ENCODE assay signal across 13 cellular contexts in genomic region chr9:13728917-13729811, GRCh38.
A peak's percentile ranks its signal among the peaks of the same experiment; 100 is the strongest.
DNase-seq lines count a peak whose midpoint lies in the region; ATAC-seq and TF ChIP-seq lines count a peak whose summit lies in the region.
"Had no signal": no experiment of that assay in that cellular context is flagged by ENCODE, and none has a peak within 500 bp of the region (broad histone marks: within the 10 kb centered on the region; RNA-seq: fewer than 3 reads in every experiment).

No MANE protein-coding gene starts in this region.

- no peaks in the 10 kb centered on the region for H3K36me3 ChIP-seq in RWPE2 (ENCODE audit: low read depth)
- H3K36me3 ChIP-seq: sigmoid colon had no signal

- no peaks in the 10 kb centered on the region for H3K27me3 Mint-ChIP-seq in effector memory CD8-positive, alpha-beta T cell
- H3K27me3 Mint-ChIP-seq: activated B cell treated with CpG ODN at 0.5 μM for 24 hours; activated CD8-positive, alpha-beta memory T cell treated with anti-CD3 and anti-CD28 coated beads, Interleukin-2, amount 10 ng/mL, durations not matched to agents 7 days and 5 days; natural killer cell treated with Interleukin-12 subunit alpha and Interleukin-12 subunit beta and Interleukin-15 and Interleukin-18, amount 100 ng/mL, for 72 hours had no signal

- peak; percentile 76 for ATAC-seq in RWPE2 (ENCODE audit: low read depth)
- peak; percentile 76 for ATAC-seq in omental fat pad (ENCODE audit: low FRiP score)
- no peak for ATAC-seq in effector memory CD8-positive, alpha-beta T cell (replicated peaks)
- ATAC-seq: activated CD8-positive, alpha-beta memory T cell treated with anti-CD3 and anti-CD28 coated beads, Interleukin-2, amount 10 ng/mL, durations not matched to agents 7 days and 5 days; body of pancreas; natural killer cell treated with Interleukin-12 subunit alpha and Interleukin-12 subunit beta and Interleukin-15 and Interleukin-18, amount 100 ng/mL, for 72 hours; stimulated activated effector memory CD8-positive, alpha-beta T cell treated with anti-CD3 and anti-CD28 coated beads, Interleukin-12 subunit alpha, Interleukin-12 subunit beta, amount 100 ng/mL, for 72 hours had no signal

- DNase-seq in RWPE2 (ENCODE audit: low spot score) = no peak
- DNase-seq in epithelial cell of proximal tubule (ENCODE audit: low read depth) = peak; percentile 85
- DNase-seq in omental fat pad (ENCODE audit: low spot score) = no peak
- DNase-seq in iPS-NIHi11 (ENCODE audit: low spot score) = no peak
- DNase-seq in effector memory CD8-positive, alpha-beta T cell = no peak
- DNase-seq in NCI-H774 (lab: John Stamatoyannopoulos, UW) = no peak
- DNase-seq: activated B cell treated with CpG ODN at 0.5 μM for 24 hours; activated CD8-positive, alpha-beta memory T cell treated with anti-CD3 and anti-CD28 coated beads, Interleukin-2, amount 10 ng/mL, durations not matched to agents 7 days and 5 days; body of pancreas had no signal

- H3K4me1 Mint-ChIP-seq in effector memory CD8-positive, alpha-beta T cell (ENCODE audit: low read depth in 2 of 2) = no peaks in the 10 kb centered on the region
- H3K4me1 Mint-ChIP-seq: activated B cell treated with CpG ODN at 0.5 μM for 24 hours; activated CD8-positive, alpha-beta memory T cell treated with anti-CD3 and anti-CD28 coated beads, Interleukin-2, amount 10 ng/mL, durations not matched to agents 7 days and 5 days; stimulated activated effector memory CD8-positive, alpha-beta T cell treated with anti-CD3 and anti-CD28 coated beads, Interleukin-12 subunit alpha, Interleukin-12 subunit beta, amount 100 ng/mL, for 72 hours had no signal

- TF ChIP-seq EP300 in Ishikawa (IDR thresholded peaks at IDR 0.05; ENCODE audit: borderline replicate concordance) = peak; percentile 10; the same call in 1 of the 2 replicates

- H3K27me3 ChIP-seq in RWPE2 (ENCODE audit: insufficient read depth, poor library complexity, severe bottlenecking) = no peaks in the 10 kb centered on the region
- H3K27me3 ChIP-seq: body of pancreas, sigmoid colon had no signal

- no peak overlapping the region for H3K27ac Mint-ChIP-seq in effector memory CD8-positive, alpha-beta T cell
- H3K27ac Mint-ChIP-seq: activated B cell treated with CpG ODN at 0.5 μM for 24 hours; activated CD8-positive, alpha-beta memory T cell treated with anti-CD3 and anti-CD28 coated beads, Interleukin-2, amount 10 ng/mL, durations not matched to agents 7 days and 5 days; natural killer cell treated with Interleukin-12 subunit alpha and Interleukin-12 subunit beta and Interleukin-15 and Interleukin-18, amount 100 ng/mL, for 72 hours; stimulated activated effector memory CD8-positive, alpha-beta T cell treated with anti-CD3 and anti-CD28 coated beads, Interleukin-12 subunit alpha, Interleukin-12 subunit beta, amount 100 ng/mL, for 72 hours had no signal

- H3K9me3 ChIP-seq in RWPE2 (ENCODE audit: severe bottlenecking) = no peaks in the 10 kb centered on the region
- H3K9me3 ChIP-seq: body of pancreas, sigmoid colon had no signal

- peaks cover 2% of the 10 kb centered on the region for H3K36me3 Mint-ChIP-seq in effector memory CD8-positive, alpha-beta T cell (ENCODE audit: insufficient read depth)
- H3K36me3 Mint-ChIP-seq: activated CD8-positive, alpha-beta memory T cell treated with anti-CD3 and anti-CD28 coated beads, Interleukin-2, amount 10 ng/mL, durations not matched to agents 7 days and 5 days; natural killer cell treated with Interleukin-12 subunit alpha and Interleukin-12 subunit beta and Interleukin-15 and Interleukin-18, amount 100 ng/mL, for 72 hours; stimulated activated effector memory CD8-positive, alpha-beta T cell treated with anti-CD3 and anti-CD28 coated beads, Interleukin-12 subunit alpha, Interleukin-12 subunit beta, amount 100 ng/mL, for 72 hours had no signal

- H3K4me1 ChIP-seq in RWPE2 (ENCODE audit: insufficient read depth, poor library complexity, severe bottlenecking) = no peaks in the 10 kb centered on the region
- H3K4me1 ChIP-seq: body of pancreas had no signal

- no peak for TF ChIP-seq CTCF in RWPE2 (IDR thresholded peaks at IDR 0.05; ENCODE audit: poor library complexity, severe bottlenecking)
- no peak for TF ChIP-seq CTCF in epithelial cell of proximal tubule (conservative IDR thresholded peaks at IDR 0.05; ENCODE audit: low read depth, low read length)
- TF ChIP-seq CTCF in omental fat pad (IDR thresholded peaks at IDR 0.05) = no peak

- H3K4me3 ChIP-seq in RWPE2 (ENCODE audit: severe bottlenecking) = no peak overlapping the region
- no peak overlapping the region for H3K4me3 ChIP-seq in epithelial cell of proximal tubule (ENCODE audit: low read depth, low read length)
- H3K4me3 ChIP-seq: body of pancreas, sigmoid colon had no signal

- no peak for TF ChIP-seq RAD21 in Ishikawa (IDR thresholded peaks at IDR 0.05; ENCODE audit: low read depth)

- H3K27ac ChIP-seq in RWPE2 (ENCODE audit: poor library complexity, severe bottlenecking) = no peak overlapping the region
- H3K27ac ChIP-seq: body of pancreas had no signal

- no peak overlapping the region for H3K4me3 Mint-ChIP-seq in effector memory CD8-positive, alpha-beta T cell
- H3K4me3 Mint-ChIP-seq: activated B cell treated with CpG ODN at 0.5 μM for 24 hours; activated CD8-positive, alpha-beta memory T cell treated with anti-CD3 and anti-CD28 coated beads, Interleukin-2, amount 10 ng/mL, durations not matched to agents 7 days and 5 days; natural killer cell treated with Interleukin-12 subunit alpha and Interleukin-12 subunit beta and Interleukin-15 and Interleukin-18, amount 100 ng/mL, for 72 hours; stimulated activated effector memory CD8-positive, alpha-beta T cell treated with anti-CD3 and anti-CD28 coated beads, Interleukin-12 subunit alpha, Interleukin-12 subunit beta, amount 100 ng/mL, for 72 hours had no signal

- peaks cover 9 to 14% of the 10 kb centered on the region in 2 donors for H3K9me3 Mint-ChIP-seq in effector memory CD8-positive, alpha-beta T cell

TF ChIP-seq in Ishikawa, 13 proteins besides CTCF, POLR2A, EP300 and RAD21:
- TF ChIP-seq CEBPB (IDR thresholded peaks at IDR 0.05) (peak; percentile 32; the same call in 1 of the 2 replicates), MAX (IDR thresholded peaks at IDR 0.05) (no peak)
TF ChIP-seq in Ishikawa: peak in this region for 1.
